33 cellular contexts compared by ENCODE assay signal in the genomic region with DNA sequence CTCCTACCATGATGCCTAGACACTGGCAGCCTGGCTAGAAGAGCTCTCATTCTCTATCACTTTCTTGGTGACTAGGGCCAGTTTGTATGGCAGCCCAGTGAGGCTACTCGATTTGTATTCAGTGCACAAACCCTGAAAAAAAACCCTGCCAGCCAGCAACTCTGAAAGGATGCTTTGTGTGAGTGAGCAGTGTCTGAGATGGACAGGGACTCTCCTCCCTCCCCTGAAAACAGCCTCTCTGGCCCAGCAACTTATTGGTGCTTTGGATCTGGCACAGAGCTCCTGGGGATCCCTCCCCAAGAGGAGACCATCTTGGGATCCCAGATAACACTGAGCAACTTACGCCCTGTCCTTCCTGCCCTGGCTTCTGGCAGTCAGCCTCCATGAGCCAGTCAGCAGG. TPM values are rescaled to one million over a fixed set of nuclear protein-coding genes. Genes with fewer than 3 reads are reported as not detected.
DNase-seq lines count a peak whose midpoint lies in the region; ATAC-seq, FAIRE-seq and TF ChIP-seq lines count a peak whose summit lies in the region.
"Had no signal": no experiment of that assay in that cellular context is flagged by ENCODE, and none has a peak within 500 bp of the region (broad histone marks: within the 10 kb centered on the region; RNA-seq: fewer than 3 reads in every experiment).

No MANE protein-coding gene starts in this region.

- WGBS in smooth muscle cell (ENCODE audit: low lambda C conversion rate): 98% methylated on average over 2 of the region's 2 CpGs

- H3K36me3 ChIP-seq in smooth muscle cell (ENCODE audit: low read depth) (no peaks in the 10 kb centered on the region), kidney (ENCODE audit: control insufficient read depth in 1 of 2, insufficient read depth in 2 of 2, low read length in 2 of 2) (no peaks in the 10 kb centered on the region), tibial artery (peaks cover 0 to 9% (median 0%) of the 10 kb centered on the region in 3 donors)
- H3K36me3 ChIP-seq: lower lobe of right lung, pancreas, Peyer's patch, right atrium auricular region, thoracic aorta had no signal

- no peak for ATAC-seq in HG03045 (IDR thresholded peaks at IDR 0.05; ENCODE audit: unreplicated experiment)
- ATAC-seq: lower lobe of right lung; natural killer cell treated with Interleukin-12 subunit alpha and Interleukin-12 subunit beta and Interleukin-15 and Interleukin-18, amount 100 ng/mL, for 72 hours; pancreas had no signal

- H4K20me1 ChIP-seq in smooth muscle cell (ENCODE audit: low read depth): peaks cover 98% of the 10 kb centered on the region

- H3K9me3 ChIP-seq in smooth muscle cell (replicated peaks; ENCODE audit: low read depth): no peaks in the 10 kb centered on the region
- H3K9me3 ChIP-seq in kidney (ENCODE audit: control insufficient read depth in 1 of 2, low read length in 2 of 2): no peaks in the 10 kb centered on the region
- no peaks in the 10 kb centered on the region for H3K9me3 ChIP-seq in tibial artery
- H3K9me3 ChIP-seq: heart left ventricle, lower lobe of right lung, mucosa of descending colon, pancreas, Peyer's patch, right atrium auricular region, thoracic aorta had no signal

- DNase-seq in G401 (ENCODE audit: low spot score) (peak; percentile 46), caudate nucleus (lab: John Stamatoyannopoulos, UW) (peak in 60 of 61 donors; percentile 20 to 94 (median 81)), inferior parietal cortex (ENCODE audit: extremely low spot score) (peak; percentile 90), posterior cingulate gyrus (peak in 8 of 10 donors; percentile 47 to 95 (median 72)), smooth muscle cell (lab: John Stamatoyannopoulos, UW; ENCODE audit: unreplicated experiment) (no peak), kidney (no peak), tibial artery (no peak)
- DNase-seq: activated CD4-positive, alpha-beta memory T cell treated with anti-CD3 and anti-CD28 coated beads, Interleukin-2, amount 10 ng/mL, durations not matched to agents 7 days and 5 days; activated CD4-positive, alpha-beta T cell treated with anti-CD3 and anti-CD28 coated beads for 1 hour; activated naive CD4-positive, alpha-beta T cell treated with anti-CD3 and anti-CD28 coated beads, Interleukin-2, amount 50 U/mL, for 16 hours; AML-193; CD8-positive, alpha-beta memory T cell; H9; heart left ventricle; lower lobe of right lung; mucosa of descending colon; NCI-H1417; NCI-H2029; NCI-H526; pancreas; Peyer's patch; SHP77; small intestine; stimulated activated naive CD4-positive, alpha-beta T cell treated with Interleukin-2 at 50 U/mL for 16 hours had no signal

- no peak for TF ChIP-seq CTCF in smooth muscle cell (IDR thresholded peaks at IDR 0.05; ENCODE audit: borderline replicate concordance, insufficient read depth, poor library complexity, severe bottlenecking)
- TF ChIP-seq CTCF in kidney (IDR thresholded peaks at IDR 0.05; ENCODE audit: borderline replicate concordance, extremely low read depth, insufficient read depth): no peak
- TF ChIP-seq CTCF in tibial artery (IDR thresholded peaks at IDR 0.05): no peak

- intact Hi-C loops in posterior cingulate gyrus (cut with DNase I): no loop called here
- intact Hi-C loops in kidney (cut with DNase I): no loop called here
- intact Hi-C loops in tibial artery (cut with DNase I; ENCODE audit: low total_unique reads): no loop called here

- H3F3A ChIP-seq in smooth muscle cell (ENCODE audit: low read depth): no peaks in the 10 kb centered on the region

- no peaks in the 10 kb centered on the region for H3K79me2 ChIP-seq in smooth muscle cell (ENCODE audit: low read depth)

- H3K27ac ChIP-seq in caudate nucleus (ENCODE audit: low read depth, low read length) (peak overlapping the region; percentile 91), smooth muscle cell (ENCODE audit: low read depth) (no peak overlapping the region), kidney (ENCODE audit: low read depth in 2 of 2, low read length in 2 of 2) (no peak overlapping the region), tibial artery (no peak overlapping the region)
- H3K27ac ChIP-seq: coronary artery, heart left ventricle, KMS-11, lower lobe of right lung, pancreas, Peyer's patch, right atrium auricular region, thoracic aorta had no signal

- H3K4me3 ChIP-seq in smooth muscle cell (no peak overlapping the region), kidney (ENCODE audit: low read length in 2 of 2) (no peak overlapping the region), tibial artery (no peak overlapping the region)
- H3K4me3 ChIP-seq: coronary artery, heart left ventricle, lower lobe of right lung, mucosa of descending colon, pancreas, Peyer's patch, right atrium auricular region, thoracic aorta had no signal

- H3K9ac ChIP-seq in smooth muscle cell (ENCODE audit: low read depth): no peak overlapping the region
- no peak overlapping the region for H3K9ac ChIP-seq in kidney (ENCODE audit: low read length in 2 of 2)
- H3K9ac ChIP-seq: KMS-11 had no signal

- H3K4me1 ChIP-seq in smooth muscle cell (ENCODE audit: low read depth): no peaks in the 10 kb centered on the region
- H3K4me1 ChIP-seq in kidney (ENCODE audit: control insufficient read depth in 1 of 2, insufficient read depth in 1 of 2, low read depth in 1 of 2, low read length in 2 of 2): no peaks in the 10 kb centered on the region
- peaks cover 0 to 6% (median 0%) of the 10 kb centered on the region in 4 donors for H3K4me1 ChIP-seq in tibial artery
- H3K4me1 ChIP-seq: lower lobe of right lung, pancreas, right atrium auricular region had no signal

- no peak overlapping the region for H3K4me2 ChIP-seq in smooth muscle cell
- H3K4me2 ChIP-seq: KMS-11 had no signal

- H3K27me3 ChIP-seq in smooth muscle cell (ENCODE audit: low read depth) (no peaks in the 10 kb centered on the region), tibial artery (no peaks in the 10 kb centered on the region)
- H3K27me3 ChIP-seq: heart left ventricle, pancreas, Peyer's patch, right atrium auricular region had no signal

- no peak overlapping the region for H2AFZ ChIP-seq in smooth muscle cell (ENCODE audit: low read depth)

- in situ Hi-C loops in G401 (cut with HindIII; ENCODE audit: low sequenced_read_pairs): no loop called here

- FAIRE-seq in kidney (lab: Jason Lieb, UNC): no peak
- FAIRE-seq: bronchial epithelial cell, GM12892, pancreas, small intestine, urothelium cell line had no signal

RNA-seq across cellular contexts. Expression of a gene that starts 10.8 kb away (rescaled TPM):
- total RNA-seq in G401 (2014; rRNA removed; shearing (Covaris generic)): 0.10 and 0.12 TPM in 2 replicates
- total RNA-seq in smooth muscle cell (not detected in 2 replicates), kidney (1.6 TPM)
- polyA plus RNA-seq in smooth muscle cell (0.25 TPM in 1 of 2 replicates, not detected in the other), kidney (ENCODE audit: insufficient read depth, low read depth, low replicate concordance) (3.2 TPM)
- total RNA-seq: activated CD4-positive, alpha-beta memory T cell treated with anti-CD3 and anti-CD28 coated beads, Interleukin-2, amount 10 ng/mL, durations not matched to agents 7 days and 5 days had no signal
- polyA plus RNA-seq: CD8-positive, alpha-beta memory T cell had no signal

Comparison
In these comparisons a context has a peak if more than half of its experiments do, and no peak if none do; other contexts are left out.
1. DNase-seq: peak in G401 (single experiment), caudate nucleus (60 of 61), inferior parietal cortex (single experiment) and posterior cingulate gyrus (8 of 10); none in smooth muscle cell (single experiment), kidney (single experiment) and tibial artery (0 of 2).